16 cellular contexts compared by ENCODE assay signal in genomic region chr2:201796478-201796865, GRCh38. TPM values are rescaled to one million over a fixed set of nuclear protein-coding genes. Genes with fewer than 3 reads are reported as not detected.
"Had no signal": no experiment of that assay in that cellular context is flagged by ENCODE, and none has a peak within 500 bp of the region (broad histone marks: within the 10 kb centered on the region; RNA-seq: fewer than 3 reads in every experiment).

No MANE protein-coding gene starts in this region.

- H3K9me3 Mint-ChIP-seq: activated CD4-positive, alpha-beta memory T cell treated with anti-CD3 and anti-CD28 coated beads, Interleukin-2, amount 10 ng/mL, durations not matched to agents 7 days and 5 days; activated naive CD8-positive, alpha-beta T cell treated with anti-CD3 and anti-CD28 coated beads for 36 hours; naive thymus-derived CD8-positive, alpha-beta T cell had no signal

- H3K4me3 Mint-ChIP-seq: activated CD4-positive, alpha-beta memory T cell treated with anti-CD3 and anti-CD28 coated beads, Interleukin-2, amount 10 ng/mL, durations not matched to agents 7 days and 5 days; activated naive CD8-positive, alpha-beta T cell treated with anti-CD3 and anti-CD28 coated beads for 36 hours; naive thymus-derived CD8-positive, alpha-beta T cell had no signal

- DNase-seq: activated CD4-positive, alpha-beta memory T cell treated with anti-CD3 and anti-CD28 coated beads, Interleukin-2, amount 10 ng/mL, durations not matched to agents 7 days and 5 days; activated gamma-delta T cell; activated naive CD8-positive, alpha-beta T cell treated with anti-CD3 and anti-CD28 coated beads for 36 hours; activated T-cell treated with anti-CD3 and anti-CD28 coated beads, Interleukin-2, amount 50 U/mL, for 48 hours; lower lobe of right lung; naive thymus-derived CD8-positive, alpha-beta T cell; psoas muscle; sigmoid colon; stimulated activated CD4-positive, alpha-beta T cell treated with anti-CD3 and anti-CD28 coated beads, Interleukin-2, amount 100 ng/mL, for 48 hours; stimulated activated naive CD8-positive, alpha-beta T cell treated with anti-CD3 and anti-CD28 coated beads, Interleukin-15, Interleukin-2, amounts not matched to agents 100 U/mL and 50 U/mL, for 24 hours; T-helper 9 cell; upper lobe of left lung had no signal

- ATAC-seq: naive thymus-derived CD8-positive, alpha-beta T cell; stimulated activated naive CD8-positive, alpha-beta T cell treated with anti-CD3 and anti-CD28 coated beads, Interleukin-15, Interleukin-2, amounts not matched to agents 100 U/mL and 50 U/mL, for 24 hours had no signal

- H3K36me3 ChIP-seq: esophagus muscularis mucosa, lower lobe of right lung, sigmoid colon, suprapubic skin, upper lobe of left lung had no signal

- H3K27ac Mint-ChIP-seq: activated CD4-positive, alpha-beta memory T cell treated with anti-CD3 and anti-CD28 coated beads, Interleukin-2, amount 10 ng/mL, durations not matched to agents 7 days and 5 days; activated naive CD8-positive, alpha-beta T cell treated with anti-CD3 and anti-CD28 coated beads for 36 hours; naive thymus-derived CD8-positive, alpha-beta T cell had no signal

- H3K4me1 ChIP-seq: esophagus muscularis mucosa, lower lobe of right lung, psoas muscle, sigmoid colon, suprapubic skin, upper lobe of left lung had no signal

- H3K27me3 ChIP-seq: esophagus muscularis mucosa, sigmoid colon, suprapubic skin, upper lobe of left lung had no signal

- H3K27ac ChIP-seq: esophagus muscularis mucosa, lower lobe of right lung, psoas muscle, sigmoid colon, suprapubic skin, upper lobe of left lung, VCaP had no signal

- H3K4me3 ChIP-seq: dorsolateral prefrontal cortex, esophagus muscularis mucosa, lower lobe of right lung, psoas muscle, sigmoid colon, suprapubic skin, upper lobe of left lung had no signal

- H3K9me3 ChIP-seq: esophagus muscularis mucosa, lower lobe of right lung, psoas muscle, sigmoid colon, suprapubic skin, upper lobe of left lung had no signal

- H3K4me1 Mint-ChIP-seq: activated CD4-positive, alpha-beta memory T cell treated with anti-CD3 and anti-CD28 coated beads, Interleukin-2, amount 10 ng/mL, durations not matched to agents 7 days and 5 days had no signal

- H3K36me3 Mint-ChIP-seq: activated naive CD8-positive, alpha-beta T cell treated with anti-CD3 and anti-CD28 coated beads for 36 hours; naive thymus-derived CD8-positive, alpha-beta T cell had no signal

RNA-seq across cellular contexts. Expression of gene CDK15, which starts 9.9 kb away (rescaled TPM):
- total RNA-seq: activated CD4-positive, alpha-beta memory T cell treated with anti-CD3 and anti-CD28 coated beads, Interleukin-2, amount 10 ng/mL, durations not matched to agents 7 days and 5 days; activated naive CD8-positive, alpha-beta T cell treated with anti-CD3 and anti-CD28 coated beads for 36 hours; naive thymus-derived CD8-positive, alpha-beta T cell had no signal
- polyA plus RNA-seq: naive thymus-derived CD8-positive, alpha-beta T cell had no signal
